Comparison of ENCODE assay signal across 1 cellular context in the genomic region with DNA sequence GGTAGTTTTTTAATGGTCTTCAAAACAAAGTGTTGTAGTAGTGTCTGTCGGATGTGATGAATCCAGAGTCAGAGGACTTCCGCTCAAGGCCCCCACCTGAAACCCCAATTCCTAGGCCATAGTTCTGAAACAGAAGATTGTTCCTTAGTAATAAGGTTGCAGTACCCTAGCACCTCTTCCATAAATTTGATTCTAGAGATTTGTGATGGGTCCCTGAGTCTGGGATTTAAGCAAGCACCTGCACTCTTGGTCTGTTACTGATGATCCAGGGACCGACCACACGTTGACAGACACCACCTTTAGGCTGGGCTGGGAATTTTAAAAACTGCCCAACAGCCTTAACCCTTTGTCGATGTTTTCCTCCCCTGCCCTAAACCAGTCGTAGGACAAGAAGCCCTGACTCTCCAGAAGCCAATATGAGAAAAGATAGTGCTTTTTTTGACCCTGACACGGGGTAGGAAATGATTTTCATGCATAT.
A peak's percentile ranks its signal among the peaks of the same experiment; 100 is the strongest.
TF ChIP-seq lines count a peak whose summit lies in the region.

No MANE protein-coding gene starts in this region.

TF ChIP-seq in GM12878, 131 proteins besides CTCF, POLR2A, EP300 and RAD21:
- TF ChIP-seq, protein P1, sequence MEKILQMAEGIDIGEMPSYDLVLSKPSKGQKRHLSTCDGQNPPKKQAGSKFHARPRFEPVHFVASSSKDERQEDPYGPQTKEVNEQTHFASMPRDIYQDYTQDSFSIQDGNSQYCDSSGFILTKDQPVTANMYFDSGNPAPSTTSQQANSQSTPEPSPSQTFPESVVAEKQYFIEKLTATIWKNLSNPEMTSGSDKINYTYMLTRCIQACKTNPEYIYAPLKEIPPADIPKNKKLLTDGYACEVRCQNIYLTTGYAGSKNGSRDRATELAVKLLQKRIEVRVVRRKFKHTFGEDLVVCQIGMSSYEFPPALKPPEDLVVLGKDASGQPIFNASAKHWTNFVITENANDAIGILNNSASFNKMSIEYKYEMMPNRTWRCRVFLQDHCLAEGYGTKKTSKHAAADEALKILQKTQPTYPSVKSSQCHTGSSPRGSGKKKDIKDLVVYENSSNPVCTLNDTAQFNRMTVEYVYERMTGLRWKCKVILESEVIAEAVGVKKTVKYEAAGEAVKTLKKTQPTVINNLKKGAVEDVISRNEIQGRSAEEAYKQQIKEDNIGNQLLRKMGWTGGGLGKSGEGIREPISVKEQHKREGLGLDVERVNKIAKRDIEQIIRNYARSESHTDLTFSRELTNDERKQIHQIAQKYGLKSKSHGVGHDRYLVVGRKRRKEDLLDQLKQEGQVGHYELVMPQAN (conservative IDR thresholded peaks at IDR 0.05) = no peak
- TF ChIP-seq, protein P2, sequence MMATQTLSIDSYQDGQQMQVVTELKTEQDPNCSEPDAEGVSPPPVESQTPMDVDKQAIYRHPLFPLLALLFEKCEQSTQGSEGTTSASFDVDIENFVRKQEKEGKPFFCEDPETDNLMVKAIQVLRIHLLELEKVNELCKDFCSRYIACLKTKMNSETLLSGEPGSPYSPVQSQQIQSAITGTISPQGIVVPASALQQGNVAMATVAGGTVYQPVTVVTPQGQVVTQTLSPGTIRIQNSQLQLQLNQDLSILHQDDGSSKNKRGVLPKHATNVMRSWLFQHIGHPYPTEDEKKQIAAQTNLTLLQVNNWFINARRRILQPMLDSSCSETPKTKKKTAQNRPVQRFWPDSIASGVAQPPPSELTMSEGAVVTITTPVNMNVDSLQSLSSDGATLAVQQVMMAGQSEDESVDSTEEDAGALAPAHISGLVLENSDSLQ (IDR thresholded peaks at IDR 0.05) = peak; percentile 59
- TF ChIP-seq IKZF1 (conservative IDR thresholded peaks at IDR 0.05) (0 out of 2 replicates have a peak, but pooled peaks have one; percentile 7), RUNX3 (IDR thresholded peaks at IDR 0.05; ENCODE audit: low read length) (peak; percentile 39; the same call in 1 of the 2 replicates), IKZF2 (IDR thresholded peaks at IDR 0.05) (0 out of 4 replicates have a peak, but pooled peaks of 1 of the 2 experiments have one; percentile 34), NBN (IDR thresholded peaks at IDR 0.05) (0 out of 2 replicates have a peak, but pooled peaks have one; percentile 24), SMAD1 (IDR thresholded peaks at IDR 0.05; ENCODE audit: low read depth, partially characterized antibody) (no peak), PAX5 (IDR thresholded peaks at IDR 0.05; ENCODE audit: borderline replicate concordance, low read depth, low read length) (no peak), GABPA (IDR thresholded peaks at IDR 0.05; ENCODE audit: low read depth) (peak; percentile 64; the same call in 1 of the 2 replicates)
- TF ChIP-seq, protein P3, sequence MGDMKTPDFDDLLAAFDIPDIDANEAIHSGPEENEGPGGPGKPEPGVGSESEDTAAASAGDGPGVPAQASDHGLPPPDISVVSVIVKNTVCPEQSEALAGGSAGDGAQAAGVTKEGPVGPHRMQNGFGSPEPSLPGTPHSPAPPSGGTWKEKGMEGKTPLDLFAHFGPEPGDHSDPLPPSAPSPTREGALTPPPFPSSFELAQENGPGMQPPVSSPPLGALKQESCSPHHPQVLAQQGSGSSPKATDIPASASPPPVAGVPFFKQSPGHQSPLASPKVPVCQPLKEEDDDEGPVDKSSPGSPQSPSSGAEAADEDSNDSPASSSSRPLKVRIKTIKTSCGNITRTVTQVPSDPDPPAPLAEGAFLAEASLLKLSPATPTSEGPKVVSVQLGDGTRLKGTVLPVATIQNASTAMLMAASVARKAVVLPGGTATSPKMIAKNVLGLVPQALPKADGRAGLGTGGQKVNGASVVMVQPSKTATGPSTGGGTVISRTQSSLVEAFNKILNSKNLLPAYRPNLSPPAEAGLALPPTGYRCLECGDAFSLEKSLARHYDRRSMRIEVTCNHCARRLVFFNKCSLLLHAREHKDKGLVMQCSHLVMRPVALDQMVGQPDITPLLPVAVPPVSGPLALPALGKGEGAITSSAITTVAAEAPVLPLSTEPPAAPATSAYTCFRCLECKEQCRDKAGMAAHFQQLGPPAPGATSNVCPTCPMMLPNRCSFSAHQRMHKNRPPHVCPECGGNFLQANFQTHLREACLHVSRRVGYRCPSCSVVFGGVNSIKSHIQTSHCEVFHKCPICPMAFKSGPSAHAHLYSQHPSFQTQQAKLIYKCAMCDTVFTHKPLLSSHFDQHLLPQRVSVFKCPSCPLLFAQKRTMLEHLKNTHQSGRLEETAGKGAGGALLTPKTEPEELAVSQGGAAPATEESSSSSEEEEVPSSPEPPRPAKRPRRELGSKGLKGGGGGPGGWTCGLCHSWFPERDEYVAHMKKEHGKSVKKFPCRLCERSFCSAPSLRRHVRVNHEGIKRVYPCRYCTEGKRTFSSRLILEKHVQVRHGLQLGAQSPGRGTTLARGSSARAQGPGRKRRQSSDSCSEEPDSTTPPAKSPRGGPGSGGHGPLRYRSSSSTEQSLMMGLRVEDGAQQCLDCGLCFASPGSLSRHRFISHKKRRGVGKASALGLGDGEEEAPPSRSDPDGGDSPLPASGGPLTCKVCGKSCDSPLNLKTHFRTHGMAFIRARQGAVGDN (IDR thresholded peaks at IDR 0.05) = peak; percentile 12; the same call in 1 of the 2 replicates
